ENCODE assay signal across 11 cellular contexts in genomic region chr14:85587152-85587697, GRCh38. TPM values are rescaled to one million over a fixed set of nuclear protein-coding genes. Genes with fewer than 3 reads are reported as not detected.
DNase-seq lines count a peak whose midpoint lies in the region; TF ChIP-seq lines count a peak whose summit lies in the region.
"Had no signal": no experiment of that assay in that cellular context is flagged by ENCODE, and none has a peak within 500 bp of the region (broad histone marks: within the 10 kb centered on the region; RNA-seq: fewer than 3 reads in every experiment).

No MANE protein-coding gene starts in this region.

- DNase-seq in DMS79 treated with DMSO at 0.1 percent for 48 hours (lab: John Stamatoyannopoulos, UW), result peak; percentile 99
- DNase-seq in NCI-H187 treated with DMSO at 0.1 percent for 48 hours (lab: John Stamatoyannopoulos, UW), result peak; percentile 84
- peak; percentile 72 for DNase-seq in mammary epithelial cell
- peak; percentile 68 for DNase-seq in non-pigmented ciliary epithelial cell (ENCODE audit: low read depth)
- no peak for DNase-seq in NCI-H1694 treated with DMSO at 0.1 percent for 48 hours (lab: John Stamatoyannopoulos, UW)
- no peak for DNase-seq in NCI-H1436 treated with DMSO at 0.1 percent for 48 hours (lab: John Stamatoyannopoulos, UW)
- DNase-seq in sigmoid colon, result no peak
- DNase-seq in OCI-M2 (lab: John Stamatoyannopoulos, UW; ENCODE audit: unreplicated experiment), result no peak
- DNase-seq: activated CD8-positive, alpha-beta memory T cell treated with anti-CD3 and anti-CD28 coated beads, Interleukin-2, amount 10 ng/mL, durations not matched to agents 7 days and 5 days; dermis blood vessel endothelial cell; stimulated activated CD4-positive, alpha-beta T cell treated with anti-CD3 and anti-CD28 coated beads, Interleukin-4, amount 100 ng/mL, for 24 hours had no signal

- H3K4me1 ChIP-seq in mammary epithelial cell (ENCODE audit: insufficient read depth, low read length) (peaks cover 15% of the 10 kb centered on the region), sigmoid colon (no peaks in the 10 kb centered on the region)

- CTCF ChIA-PET in mammary epithelial cell (lab: Charles Lee; ENCODE audit: low non-redundant PET), result no interaction called here

- H3K9ac ChIP-seq in mammary epithelial cell (ENCODE audit: insufficient read depth, low read length), result no peak overlapping the region

- H3K79me2 ChIP-seq in mammary epithelial cell (ENCODE audit: insufficient read depth, low read length), result peaks cover 32% of the 10 kb centered on the region

- H2AFZ ChIP-seq in mammary epithelial cell (ENCODE audit: low read depth, low read length), result peak overlapping the region; percentile 43

- TSS peak; percentile 73 for BruUV-seq in mammary epithelial cell (replicated peaks; lab: Mats Ljungman, UMichigan)

- TF ChIP-seq POLR2A in sigmoid colon (IDR thresholded peaks at IDR 0.05), result no peak

- peaks cover 3% of the 10 kb centered on the region for H3K36me3 ChIP-seq in mammary epithelial cell (ENCODE audit: insufficient read depth, low read length)
- no peaks in the 10 kb centered on the region for H3K36me3 ChIP-seq in sigmoid colon

- H3K9me3 ChIP-seq in mammary epithelial cell (replicated peaks; ENCODE audit: insufficient read depth, low read length) (no peaks in the 10 kb centered on the region), sigmoid colon (no peaks in the 10 kb centered on the region)

- H3K27me3 ChIP-seq in mammary epithelial cell (ENCODE audit: insufficient read depth, low read length) (no peaks in the 10 kb centered on the region), sigmoid colon (no peaks in the 10 kb centered on the region)

- intact Hi-C loops in mammary epithelial cell (cut with micrococcal nuclease), result no loop called here
- intact Hi-C loops in sigmoid colon (cut with DNase I), result no loop called here

- WGBS in mammary epithelial cell (ENCODE audit: low coverage, missing lambda C conversion rate), result 31% methylated on average over 6 of the region's 6 CpGs
- WGBS in sigmoid colon, 2 donors, result 42 to 67% methylated on average over 6 of the region's 6 CpGs

- H3K27ac ChIP-seq in mammary epithelial cell (ENCODE audit: insufficient read depth, low read depth, low read length), result peak overlapping the region; percentile 50
- no peak overlapping the region for H3K27ac ChIP-seq in sigmoid colon

- H4K20me1 ChIP-seq in mammary epithelial cell (ENCODE audit: insufficient read depth, low read length), result no peaks in the 10 kb centered on the region

- no peak for TF ChIP-seq CTCF in mammary epithelial cell (conservative IDR thresholded peaks at IDR 0.05 in 1 of 2, IDR thresholded peaks at IDR 0.05 in 1 of 2; ENCODE audit: extremely low read depth in 1 of 2, insufficient read depth in 1 of 2, low read depth in 1 of 2, low read length in 2 of 2)
- no peak for TF ChIP-seq CTCF in sigmoid colon (IDR thresholded peaks at IDR 0.05)

- dilution Hi-C loops in mammary epithelial cell (cut with HindIII; ENCODE audit: low sequenced_read_pairs), result no loop called here

- in situ Hi-C loops in mammary epithelial cell (cut with MboI; ENCODE audit: low sequenced_read_pairs in 2 of 2), result no loop called here

- no peak overlapping the region for H3K4me3 ChIP-seq in mammary epithelial cell (replicated peaks in 1 of 3; ENCODE audit: insufficient read depth in 1 of 3, low read depth in 2 of 3, low read length in 3 of 3)
- no peak overlapping the region for H3K4me3 ChIP-seq in sigmoid colon

- no peak for TF ChIP-seq EP300 in sigmoid colon (IDR thresholded peaks at IDR 0.05)

- peak overlapping the region; percentile 59 for H3K4me2 ChIP-seq in mammary epithelial cell (ENCODE audit: insufficient read depth, low read depth, low read length)

RNA-seq across cellular contexts. Expression of gene FLRT2, which starts 57.3 kb away (rescaled TPM):
- total RNA-seq in mammary epithelial cell (10 to 100 TPM; 33.2 to 92.3 TPM), sigmoid colon (10 to 100 TPM in 1 of 4 donors, 1 to 10 TPM in 3; 3.0 to 13.0 (median 7.9) TPM)
- polyA plus RNA-seq in mammary epithelial cell (32.7 TPM), sigmoid colon (1 to 10 TPM in 1 of 3 donors, under 1 TPM in 2; 0.60 to 2.2 (median 0.69) TPM)
- polyA minus RNA-seq in mammary epithelial cell, result 74.2 TPM
- total RNA-seq: activated CD8-positive, alpha-beta memory T cell treated with anti-CD3 and anti-CD28 coated beads, Interleukin-2, amount 10 ng/mL, durations not matched to agents 7 days and 5 days had no signal

Comparison
In these comparisons a context has a peak if more than half of its experiments do, and no peak if none do; other contexts are left out.
1. DNase-seq: peak in DMS79 treated with DMSO at 0.1 percent for 48 hours (single experiment), NCI-H187 treated with DMSO at 0.1 percent for 48 hours (single experiment), mammary epithelial cell (single experiment) and non-pigmented ciliary epithelial cell (single experiment); none in NCI-H1694 treated with DMSO at 0.1 percent for 48 hours (single experiment), NCI-H1436 treated with DMSO at 0.1 percent for 48 hours (single experiment), sigmoid colon (single experiment) and OCI-M2 (single experiment).